ENCODE assay signal across 11 cellular contexts in genomic region chr1:111446967-111447892, GRCh38. TPM values are rescaled to one million over a fixed set of nuclear protein-coding genes. Genes with fewer than 3 reads are reported as not detected.
DNase-seq lines count a peak whose midpoint lies in the region; ATAC-seq, FAIRE-seq and TF ChIP-seq lines count a peak whose summit lies in the region.
"Had no signal": no experiment of that assay in that cellular context is flagged by ENCODE, and none has a peak within 500 bp of the region (broad histone marks: within the 10 kb centered on the region; RNA-seq: fewer than 3 reads in every experiment).

No MANE protein-coding gene starts in this region.

- H3K9me3 ChIP-seq in keratinocyte (ENCODE audit: control insufficient read depth, low read depth, low read length) (no peaks in the 10 kb centered on the region), suprapubic skin (no peaks in the 10 kb centered on the region)

- 61% methylated on average over 4 of the region's 4 CpGs for WGBS in suprapubic skin

- H3K36me3 ChIP-seq in keratinocyte (ENCODE audit: control insufficient read depth in 2 of 2, extremely low read depth in 1 of 2, insufficient read depth in 2 of 2, low read length in 2 of 2), result peaks cover 16 to 34% of the 10 kb centered on the region in 2 experiments
- peaks cover 24% of the 10 kb centered on the region for H3K36me3 ChIP-seq in suprapubic skin

- no peaks in the 10 kb centered on the region for H3K9me3 Mint-ChIP-seq in activated naive CD4-positive, alpha-beta T cell treated with anti-CD3 and anti-CD28 coated beads, Interleukin-2, amount 10 ng/mL, durations not matched to agents 7 days and 5 days
- H3K9me3 Mint-ChIP-seq in activated naive CD8-positive, alpha-beta T cell treated with anti-CD3 and anti-CD28 coated beads, Interleukin-2, amount 10 ng/mL, durations not matched to agents 7 days and 5 days, result no peaks in the 10 kb centered on the region

- no peaks in the 10 kb centered on the region for H3K9me1 ChIP-seq in keratinocyte (ENCODE audit: control insufficient read depth, extremely low read depth, insufficient read depth, low read length)

- H3K36me3 Mint-ChIP-seq in activated naive CD4-positive, alpha-beta T cell treated with anti-CD3 and anti-CD28 coated beads, Interleukin-2, amount 10 ng/mL, durations not matched to agents 7 days and 5 days, result peaks cover 77% of the 10 kb centered on the region
- peaks cover 34% of the 10 kb centered on the region for H3K36me3 Mint-ChIP-seq in activated naive CD8-positive, alpha-beta T cell treated with anti-CD3 and anti-CD28 coated beads, Interleukin-2, amount 10 ng/mL, durations not matched to agents 7 days and 5 days

- H4K20me1 ChIP-seq in keratinocyte (ENCODE audit: control insufficient read depth, extremely low read depth, insufficient read depth, low read length), result peaks cover 6% of the 10 kb centered on the region

- H3K9ac ChIP-seq in keratinocyte (ENCODE audit: control insufficient read depth, extremely low read depth, insufficient read depth, low read length), result peak overlapping the region; percentile 40

- no peak for FAIRE-seq in keratinocyte (lab: Jason Lieb, UNC)

- peak overlapping the region; percentile 95 for H3K27ac Mint-ChIP-seq in activated naive CD4-positive, alpha-beta T cell treated with anti-CD3 and anti-CD28 coated beads, Interleukin-2, amount 10 ng/mL, durations not matched to agents 7 days and 5 days
- peak overlapping the region; percentile 94 for H3K27ac Mint-ChIP-seq in activated naive CD8-positive, alpha-beta T cell treated with anti-CD3 and anti-CD28 coated beads, Interleukin-2, amount 10 ng/mL, durations not matched to agents 7 days and 5 days

- POLR2A ChIA-PET in activated naive CD8-positive, alpha-beta T cell treated with anti-CD3 and anti-CD28 coated beads, Interleukin-2, amount 10 ng/mL, durations not matched to agents 7 days and 5 days (lab: Charles Lee), result interaction anchor here (1.7 to 5.8 kb wide), 6 partner anchors 9 to 307 kb away, joined by 4 to 80 read pairs (median 11); partner anchors contain the start of genes C1orf162, CEPT1, DENND2D and DRAM2

- no peak for TF ChIP-seq POLR2A in suprapubic skin (IDR thresholded peaks at IDR 0.05)

- dilution Hi-C loops in keratinocyte (cut with MboI; ENCODE audit: extremely low pct_ligation_motif_present, low sequenced_read_pairs), result no loop called here

- H3K79me2 ChIP-seq in keratinocyte (ENCODE audit: control insufficient read depth, insufficient read depth, low read length), result peaks cover 68% of the 10 kb centered on the region

- TF ChIP-seq CTCF in keratinocyte (optimal IDR thresholded peaks at IDR 0.05 in 1 of 3, IDR thresholded peaks at IDR 0.05 in 1 of 3, conservative IDR thresholded peaks at IDR 0.05 in 1 of 3; ENCODE audit: extremely low read depth in 1 of 3, insufficient read depth in 2 of 3, low read length in 3 of 3) (no peak), suprapubic skin (IDR thresholded peaks at IDR 0.05) (no peak)

- H3K4me2 ChIP-seq in keratinocyte (ENCODE audit: control insufficient read depth, extremely low read depth, insufficient read depth, low read depth, low read length), result peak overlapping the region; percentile 89

- DNase-seq in activated naive CD4-positive, alpha-beta T cell treated with anti-CD3 and anti-CD28 coated beads, Interleukin-2, amount 10 ng/mL, durations not matched to agents 7 days and 5 days, result no peak
- no peak for DNase-seq in activated naive CD4-positive, alpha-beta T cell treated with Interleukin-2 at 50 U/mL for 16 hours
- DNase-seq in activated naive CD8-positive, alpha-beta T cell treated with anti-CD3 and anti-CD28 coated beads, Interleukin-2, amount 10 ng/mL, durations not matched to agents 7 days and 5 days, result no peak
- no peak for DNase-seq in keratinocyte (ENCODE audit: low read depth, low spot score)
- no peak for DNase-seq in suprapubic skin (ENCODE audit: low spot score in 2 of 2)
- DNase-seq in NCI-H128 (lab: John Stamatoyannopoulos, UW; ENCODE audit: unreplicated experiment), result no peak
- DNase-seq in NOMO-1 treated with dmso at 0.1 percent for 144 hours (lab: John Stamatoyannopoulos, UW; ENCODE audit: unreplicated experiment), result no peak
- DNase-seq: amygdala, left ventricle myocardium superior had no signal

- CTCF ChIA-PET in activated naive CD4-positive, alpha-beta T cell treated with anti-CD3 and anti-CD28 coated beads, Interleukin-2, amount 10 ng/mL, durations not matched to agents 7 days and 5 days (lab: Charles Lee), result interaction anchor here (0.8 to 4.1 kb wide), 5 partner anchors 20 to 300 kb away, joined by 3 to 12 read pairs (median 4); no protein-coding TSS in a partner anchor

- H3K4me3 ChIP-seq in keratinocyte (ENCODE audit: control insufficient read depth in 2 of 3, extremely low read depth in 1 of 3, insufficient read depth in 2 of 3, low read depth in 1 of 3, low read length in 3 of 3), result peak overlapping the region; percentile 93 to 98 (median 93)
- peak overlapping the region; percentile 70 for H3K4me3 ChIP-seq in suprapubic skin

- no peak for TF ChIP-seq EP300 in suprapubic skin (IDR thresholded peaks at IDR 0.05)

- no peaks in the 10 kb centered on the region for H3K27me3 ChIP-seq in keratinocyte (ENCODE audit: control insufficient read depth, extremely low read depth, insufficient read depth, low read length)
- no peaks in the 10 kb centered on the region for H3K27me3 ChIP-seq in suprapubic skin

- peak overlapping the region; percentile 4 for H3K27ac ChIP-seq in keratinocyte (ENCODE audit: control insufficient read depth, insufficient read depth, low read length)
- H3K27ac ChIP-seq in suprapubic skin, result no peak overlapping the region
- H3K27ac ChIP-seq: RWPE1 had no signal

- peaks cover 29% of the 10 kb centered on the region for H3K4me1 ChIP-seq in keratinocyte (ENCODE audit: control insufficient read depth, extremely low read depth, insufficient read depth, low read length)
- H3K4me1 ChIP-seq in suprapubic skin, result peaks cover 40% of the 10 kb centered on the region

- H3K4me1 Mint-ChIP-seq in activated naive CD4-positive, alpha-beta T cell treated with anti-CD3 and anti-CD28 coated beads, Interleukin-2, amount 10 ng/mL, durations not matched to agents 7 days and 5 days, result peaks cover 75% of the 10 kb centered on the region
- peaks cover 53% of the 10 kb centered on the region for H3K4me1 Mint-ChIP-seq in activated naive CD8-positive, alpha-beta T cell treated with anti-CD3 and anti-CD28 coated beads, Interleukin-2, amount 10 ng/mL, durations not matched to agents 7 days and 5 days

- no peaks in the 10 kb centered on the region for H3K27me3 Mint-ChIP-seq in activated naive CD4-positive, alpha-beta T cell treated with anti-CD3 and anti-CD28 coated beads, Interleukin-2, amount 10 ng/mL, durations not matched to agents 7 days and 5 days
- no peaks in the 10 kb centered on the region for H3K27me3 Mint-ChIP-seq in activated naive CD8-positive, alpha-beta T cell treated with anti-CD3 and anti-CD28 coated beads, Interleukin-2, amount 10 ng/mL, durations not matched to agents 7 days and 5 days

- no peak overlapping the region for H2AFZ ChIP-seq in keratinocyte (ENCODE audit: control insufficient read depth, low read length)

- ATAC-seq in activated naive CD8-positive, alpha-beta T cell treated with anti-CD3 and anti-CD28 coated beads, Interleukin-2, amount 10 ng/mL, durations not matched to agents 7 days and 5 days (ENCODE audit: low read depth), result no peak
- no peak for ATAC-seq in GM21360 (IDR thresholded peaks at IDR 0.05; ENCODE audit: unreplicated experiment)
- ATAC-seq: left ventricle myocardium superior had no signal

- peak overlapping the region; percentile 100 for H3K4me3 Mint-ChIP-seq in activated naive CD4-positive, alpha-beta T cell treated with anti-CD3 and anti-CD28 coated beads, Interleukin-2, amount 10 ng/mL, durations not matched to agents 7 days and 5 days
- peak overlapping the region; percentile 99 for H3K4me3 Mint-ChIP-seq in activated naive CD8-positive, alpha-beta T cell treated with anti-CD3 and anti-CD28 coated beads, Interleukin-2, amount 10 ng/mL, durations not matched to agents 7 days and 5 days

RNA-seq across cellular contexts. Expression of gene WDR77, which starts 1.8 kb away (rescaled TPM):
- total RNA-seq in activated naive CD8-positive, alpha-beta T cell treated with anti-CD3 and anti-CD28 coated beads, Interleukin-2, amount 10 ng/mL, durations not matched to agents 7 days and 5 days, result 10 to 100 TPM; 35.7 to 35.9 TPM
- 91.5 to 171 TPM (median 110 TPM) in 3 replicates for polyA plus RNA-seq in keratinocyte
- polyA plus RNA-seq in keratinocyte (2011; ENCODE audit: low read depth), result 11.2 TPM
- polyA plus RNA-seq in keratinocyte (2011; cell fraction: cytosol; rRNA removed), result 120 TPM in 2 replicates
- polyA plus RNA-seq in keratinocyte (2011; cell fraction: nucleus; rRNA removed), result 136 and 159 TPM in 2 replicates
- polyA plus RNA-seq in keratinocyte (2012; ENCODE audit: low replicate concordance), result 31.9 and 61.7 TPM in 2 replicates
- 93.0 to 276 TPM (median 169 TPM) in 3 replicates for polyA minus RNA-seq in keratinocyte
- 43.5 TPM for polyA minus RNA-seq in keratinocyte (2011; cell fraction: cytosol; rRNA and poly(A)+ RNA removed)
- polyA minus RNA-seq in keratinocyte (2011; cell fraction: nucleus; rRNA and poly(A)+ RNA removed), result 38.2 and 64.8 TPM in 2 replicates
- 10 to 100 TPM; 22.8 to 34.7 (median 33.4) TPM for total RNA-seq in suprapubic skin

RNA-seq across cellular contexts. Expression of gene ATP5PB, which starts 2.0 kb away (rescaled TPM):
- total RNA-seq in activated naive CD8-positive, alpha-beta T cell treated with anti-CD3 and anti-CD28 coated beads, Interleukin-2, amount 10 ng/mL, durations not matched to agents 7 days and 5 days, result 100 to 1,000 TPM; 259 to 260 TPM
- 360 to 539 TPM (median 395 TPM) in 3 replicates for polyA plus RNA-seq in keratinocyte
- polyA plus RNA-seq in keratinocyte (2011; ENCODE audit: low read depth), result 387 TPM
- polyA plus RNA-seq in keratinocyte (2011; cell fraction: cytosol; rRNA removed), result 337 and 617 TPM in 2 replicates
- polyA plus RNA-seq in keratinocyte (2011; cell fraction: nucleus; rRNA removed), result 204 and 256 TPM in 2 replicates
- 233 and 313 TPM in 2 replicates for polyA plus RNA-seq in keratinocyte (2012; ENCODE audit: low replicate concordance)
- polyA minus RNA-seq in keratinocyte, result 85.6 to 244 TPM (median 150 TPM) in 3 replicates
- polyA minus RNA-seq in keratinocyte (2011; cell fraction: cytosol; rRNA and poly(A)+ RNA removed), result 169 TPM
- polyA minus RNA-seq in keratinocyte (2011; cell fraction: nucleus; rRNA and poly(A)+ RNA removed), result 43.6 and 79.3 TPM in 2 replicates
- total RNA-seq in suprapubic skin, result 100 to 1,000 TPM in 3 of 4 donors, 10 to 100 TPM in 1; 79.6 to 154 (median 140) TPM

RNA-seq across cellular contexts. Expression of gene OVGP1, which starts 19.7 kb away (rescaled TPM):
- total RNA-seq in activated naive CD8-positive, alpha-beta T cell treated with anti-CD3 and anti-CD28 coated beads, Interleukin-2, amount 10 ng/mL, durations not matched to agents 7 days and 5 days, result 1 to 10 TPM; 2.3 to 3.4 TPM
- polyA plus RNA-seq in keratinocyte, result 0.35 to 1.8 TPM (median 0.60 TPM) in 3 replicates
- 8.2 TPM for polyA plus RNA-seq in keratinocyte (2011; ENCODE audit: low read depth)
- 0.16 and 0.21 TPM in 2 replicates for polyA plus RNA-seq in keratinocyte (2011; cell fraction: cytosol; rRNA removed)
- 4.7 and 7.5 TPM in 2 replicates for polyA plus RNA-seq in keratinocyte (2011; cell fraction: nucleus; rRNA removed)
- 0.30 and 9.2 TPM in 2 replicates for polyA plus RNA-seq in keratinocyte (2012; ENCODE audit: low replicate concordance)
- polyA minus RNA-seq in keratinocyte, result 1.2 to 1.3 TPM in 2 of 3 replicates, not detected in the other
- not detected for polyA minus RNA-seq in keratinocyte (2011; cell fraction: cytosol; rRNA and poly(A)+ RNA removed)
- 2.3 and 7.2 TPM in 2 replicates for polyA minus RNA-seq in keratinocyte (2011; cell fraction: nucleus; rRNA and poly(A)+ RNA removed)
- total RNA-seq in suprapubic skin, result 10 to 100 TPM in 1 of 4 donors, 1 to 10 TPM in 2, under 1 TPM in 1; 0.93 to 22.9 (median 2.9) TPM

RNA-seq across cellular contexts. Expression of gene C1orf162, which starts 26.6 kb away (rescaled TPM):
- total RNA-seq in activated naive CD8-positive, alpha-beta T cell treated with anti-CD3 and anti-CD28 coated beads, Interleukin-2, amount 10 ng/mL, durations not matched to agents 7 days and 5 days, result 10 to 100 TPM; 31.6 to 33.6 TPM
- 0.10 to 0.24 TPM (median 0.21 TPM) in 3 replicates for polyA plus RNA-seq in keratinocyte
- polyA plus RNA-seq in keratinocyte (2011; ENCODE audit: low read depth), result 0.24 TPM
- polyA plus RNA-seq in keratinocyte (2011; cell fraction: cytosol; rRNA removed), result 0.18 TPM in 1 of 2 replicates, not detected in the other
- 0.79 and 1.6 TPM in 2 replicates for polyA plus RNA-seq in keratinocyte (2011; cell fraction: nucleus; rRNA removed)
- 1.6 TPM in 1 of 2 replicates, not detected in the other for polyA plus RNA-seq in keratinocyte (2012; ENCODE audit: low replicate concordance)
- polyA minus RNA-seq in keratinocyte, result 0.33 to 0.54 TPM in 2 of 3 replicates, not detected in the other
- not detected for polyA minus RNA-seq in keratinocyte (2011; cell fraction: cytosol; rRNA and poly(A)+ RNA removed)
- polyA minus RNA-seq in keratinocyte (2011; cell fraction: nucleus; rRNA and poly(A)+ RNA removed), result 0.85 TPM in 1 of 2 replicates, not detected in the other
- total RNA-seq in suprapubic skin, result 10 to 100 TPM in 1 of 4 donors, 1 to 10 TPM in 3; 3.4 to 12.2 (median 5.9) TPM

RNA-seq across cellular contexts. Expression of gene ADORA3, which starts 56.2 kb away (rescaled TPM):
- under 1 TPM in 1 of 2 experiments, not detected in 1; 0.20 TPM for total RNA-seq in activated naive CD8-positive, alpha-beta T cell treated with anti-CD3 and anti-CD28 coated beads, Interleukin-2, amount 10 ng/mL, durations not matched to agents 7 days and 5 days
- not detected in 3 replicates for polyA plus RNA-seq in keratinocyte
- polyA plus RNA-seq in keratinocyte (2011; ENCODE audit: low read depth), result not detected
- not detected in 2 replicates for polyA plus RNA-seq in keratinocyte (2011; cell fraction: cytosol; rRNA removed)
- not detected in 2 replicates for polyA plus RNA-seq in keratinocyte (2011; cell fraction: nucleus; rRNA removed)
- polyA plus RNA-seq in keratinocyte (2012; ENCODE audit: low replicate concordance), result not detected in 2 replicates
- not detected in 3 replicates for polyA minus RNA-seq in keratinocyte
- polyA minus RNA-seq in keratinocyte (2011; cell fraction: cytosol; rRNA and poly(A)+ RNA removed), result not detected
- polyA minus RNA-seq in keratinocyte (2011; cell fraction: nucleus; rRNA and poly(A)+ RNA removed), result not detected in 2 replicates
- total RNA-seq in suprapubic skin, result 1 to 10 TPM in 1 of 4 donors, under 1 TPM in 2, not detected in 1; 0.64 to 2.0 (median 0.85) TPM
